Comparison of ENCODE assay signal across 30 cellular contexts in genomic region chr14:29717906-29718305, GRCh38.
"Had no signal": no experiment of that assay in that cellular context is flagged by ENCODE, and none has a peak within 500 bp of the region (broad histone marks: within the 10 kb centered on the region; RNA-seq: fewer than 3 reads in every experiment).

No MANE protein-coding gene starts in this region.

- DNase-seq: activated CD4-positive, alpha-beta T cell treated with anti-CD3 and anti-CD28 coated beads, Interleukin-2, amount 50 U/mL, for 1 hour; activated CD8-positive, alpha-beta memory T cell treated with anti-CD3 and anti-CD28 coated beads, Interleukin-2, amount 10 ng/mL, durations not matched to agents 7 days and 5 days; activated CD8-positive, alpha-beta T cell treated with anti-CD3 and anti-CD28 coated beads, Interleukin-2, amount 10 ng/mL, durations not matched to agents 7 days and 5 days; activated naive CD4-positive, alpha-beta T cell treated with anti-CD3 and anti-CD28 coated beads for 36 hours; activated naive CD8-positive, alpha-beta T cell treated with anti-CD3 and anti-CD28 coated beads for 36 hours; activated T-cell treated with anti-CD3 and anti-CD28 coated beads, Interleukin-2, amount 50 U/mL, for 48 hours; adrenal gland; brain microvascular endothelial cell; cortex of kidney; gastrocnemius medialis; glutamatergic neuron; left lung; lower lobe of right lung; mesenchymal stem cell; natural killer cell; occipital lobe; psoas muscle; sigmoid colon; stimulated activated CD4-positive, alpha-beta T cell treated with anti-CD3 and anti-CD28 coated beads, Interleukin-1b, Interleukin-23, amount 100 ng/mL, for 48 hours; stimulated activated CD4-positive, alpha-beta T cell treated with anti-CD3 and anti-CD28 coated beads, Interleukin-4, amount 100 ng/mL, for 4 hours; stimulated activated CD8-positive, alpha-beta memory T cell treated with anti-CD3 and anti-CD28 coated beads, Interleukin-4, amount 100 ng/mL, for 48 hours; stimulated activated naive CD8-positive, alpha-beta T cell treated with anti-CD3 and anti-CD28 coated beads, Interleukin-15, amount 100 ng/mL, for 72 hours; substantia nigra; T-helper 17 cell; T1000; upper lobe of right lung had no signal

- H3K4me1 ChIP-seq: ascending aorta, gastrocnemius medialis, left lung, lower lobe of right lung, neural progenitor cell, parathyroid adenoma, psoas muscle, upper lobe of right lung had no signal

- H2AFZ ChIP-seq: neural progenitor cell, parathyroid adenoma had no signal

- H3K9me3 ChIP-seq: adrenal gland, ascending aorta, gastrocnemius medialis, left lung, lower lobe of right lung, psoas muscle, sigmoid colon, upper lobe of right lung had no signal

- H3K9ac ChIP-seq: neural progenitor cell, parathyroid adenoma had no signal

- H3K36me3 ChIP-seq: adrenal gland, ascending aorta, brain microvascular endothelial cell, gastrocnemius medialis, left lung, lower lobe of right lung, neural progenitor cell, sigmoid colon, upper lobe of right lung had no signal

- H3K4me3 ChIP-seq: adrenal gland, ascending aorta, gastrocnemius medialis, left lung, lower lobe of right lung, neural progenitor cell, psoas muscle, sigmoid colon, smooth muscle cell, upper lobe of right lung had no signal

- H3K27me3 ChIP-seq: adrenal gland, ascending aorta, brain microvascular endothelial cell, gastrocnemius medialis, left lung, neural progenitor cell, sigmoid colon, upper lobe of right lung had no signal

- H3K4me2 ChIP-seq: neural progenitor cell, smooth muscle cell had no signal

- H3K27ac ChIP-seq: adrenal gland, ascending aorta, brain microvascular endothelial cell, gastrocnemius medialis, left lung, lower lobe of right lung, neural progenitor cell, parathyroid adenoma, psoas muscle, sigmoid colon, upper lobe of right lung had no signal

- H3K79me2 ChIP-seq: parathyroid adenoma had no signal
